ENCODE assay signal across 8 cellular contexts in the genomic region with DNA sequence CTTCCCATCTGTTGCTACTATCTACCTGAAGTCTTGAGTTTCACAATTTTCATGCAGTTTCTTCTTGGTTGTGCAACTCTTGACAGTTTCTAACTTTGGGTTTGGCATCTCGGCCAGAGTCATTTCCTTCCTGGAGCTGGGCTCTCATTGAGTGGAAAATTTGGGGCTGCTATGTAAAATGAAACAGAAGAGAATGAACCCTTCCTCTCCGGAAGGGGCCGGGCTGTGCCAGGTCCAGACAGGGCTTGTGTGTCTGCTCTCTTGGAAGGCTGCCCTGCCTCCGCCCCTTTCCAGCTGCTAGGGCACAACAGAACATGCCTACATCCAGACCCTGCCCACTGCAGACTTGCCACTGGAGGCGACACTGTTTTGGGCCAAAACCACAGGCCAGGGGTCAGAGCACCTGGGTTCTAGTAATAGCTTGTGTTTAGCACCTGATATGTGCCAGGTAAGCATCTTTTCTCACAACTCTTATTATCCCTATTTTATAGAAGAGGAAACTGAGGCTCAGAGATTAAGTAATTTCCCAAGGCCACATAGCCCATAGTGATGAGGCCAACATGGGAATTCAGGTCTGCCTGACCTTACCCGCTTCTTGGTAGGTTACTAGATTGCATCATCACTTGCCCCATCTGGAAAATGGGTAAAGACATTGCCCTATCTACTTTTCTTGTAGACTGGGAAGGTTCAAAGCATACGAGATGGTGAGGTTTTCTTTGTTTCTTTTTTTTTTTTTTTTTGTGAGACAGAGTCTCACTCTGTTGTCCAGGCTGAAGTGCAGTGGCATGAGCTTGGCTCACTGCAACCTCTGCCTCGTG. TPM values are rescaled to one million over a fixed set of nuclear protein-coding genes. Genes with fewer than 3 reads are reported as not detected.
A peak's percentile ranks its signal among the peaks of the same experiment; 100 is the strongest.
DNase-seq lines count a peak whose midpoint lies in the region; ATAC-seq and TF ChIP-seq lines count a peak whose summit lies in the region.

No MANE protein-coding gene starts in this region.

- H3K27me3 ChIP-seq in breast epithelium, result no peaks in the 10 kb centered on the region
- H3K27me3 ChIP-seq in subcutaneous abdominal adipose tissue (ENCODE audit: control insufficient read depth in 5 of 5, insufficient read depth in 4 of 5, low read length in 5 of 5), result no peaks in the 10 kb centered on the region

- H3K4me1 ChIP-seq in breast epithelium (peaks cover 11 to 40% of the 10 kb centered on the region in 2 donors), subcutaneous abdominal adipose tissue (ENCODE audit: control insufficient read depth in 5 of 5, insufficient read depth in 5 of 5, low read length in 5 of 5) (peaks cover 14 to 78% (median 73%) of the 10 kb centered on the region in 5 donors)

- intact Hi-C loops in breast epithelium (cut with DNase I; ENCODE audit: low total_unique reads), result no loop called here

- H3K4me3 ChIP-seq in breast epithelium, result peak overlapping the region in 2 of 3 donors; percentile 5 to 18
- H3K4me3 ChIP-seq in subcutaneous abdominal adipose tissue (ENCODE audit: low read depth in 1 of 5, low read length in 5 of 5), result peak overlapping the region in 2 of 5 donors; percentile 5 to 19

- ATAC-seq in GM21447 (IDR thresholded peaks at IDR 0.05; ENCODE audit: unreplicated experiment) (peak; percentile 26), left lobe of liver (peak; percentile 76), HG02763 (IDR thresholded peaks at IDR 0.05; ENCODE audit: unreplicated experiment) (no peak), HG03565 (IDR thresholded peaks at IDR 0.05; ENCODE audit: unreplicated experiment) (no peak), HG03097 (IDR thresholded peaks at IDR 0.05; ENCODE audit: low FRiP score, unreplicated experiment) (no peak)

- no peaks in the 10 kb centered on the region for H3K9me3 ChIP-seq in breast epithelium
- H3K9me3 ChIP-seq in subcutaneous abdominal adipose tissue (ENCODE audit: control insufficient read depth in 5 of 5, low read length in 5 of 5), result no peaks in the 10 kb centered on the region

- peak overlapping the region in 2 of 5 donors; percentile 26 to 39 for H3K9ac ChIP-seq in subcutaneous abdominal adipose tissue (ENCODE audit: low read length in 5 of 5)

- H3K36me3 ChIP-seq in breast epithelium (no peaks in the 10 kb centered on the region), subcutaneous abdominal adipose tissue (ENCODE audit: control insufficient read depth in 5 of 5, insufficient read depth in 5 of 5, low read length in 5 of 5) (peaks cover 0 to 2% (median 0%) of the 10 kb centered on the region in 5 donors)

- H3K27ac ChIP-seq in RWPE1, result peak overlapping the region; percentile 98
- H3K27ac ChIP-seq in breast epithelium, result peak overlapping the region; percentile 89 to 95
- H3K27ac ChIP-seq in subcutaneous abdominal adipose tissue (ENCODE audit: low read depth, low read length), result peak overlapping the region; percentile 66

- POLR2A ChIA-PET in RWPE1 (lab: Yijun Ruan, JAX; ENCODE audit: low non-redundant PET), result no interaction called here

- CTCF ChIA-PET in RWPE1 (lab: Yijun Ruan, JAX), result interaction anchor here (0.6 to 1.0 kb wide), 2 partner anchors 16 to 21 kb away, joined by 3 read pairs; no protein-coding TSS in a partner anchor

- TF ChIP-seq CTCF in RWPE1 (conservative IDR thresholded peaks at IDR 0.05; ENCODE audit: low read depth) (no peak; the same call in 1 of the 2 replicates), breast epithelium (IDR thresholded peaks at IDR 0.05) (peak in 1 of 3 donors; percentile 12)

- DNase-seq in RWPE1 (ENCODE audit: low spot score), result peak; percentile 90
- DNase-seq in breast epithelium (ENCODE audit: low spot score in 2 of 2), result peak; percentile 83 to 94
- DNase-seq in left lobe of liver (ENCODE audit: low spot score), result peak; percentile 91

- TF ChIP-seq POLR2A in breast epithelium (IDR thresholded peaks at IDR 0.05), result no peak

RNA-seq across cellular contexts. Expression of a gene that starts 25.0 kb away (rescaled TPM):
- total RNA-seq in breast epithelium, result 1 to 10 TPM; 3.4 to 7.2 (median 5.1) TPM
- 4.5 TPM for total RNA-seq in left lobe of liver

RNA-seq across cellular contexts. Expression of a gene that starts 48.2 kb away (rescaled TPM):
- total RNA-seq in breast epithelium, result 10 to 100 TPM; 31.8 to 44.6 (median 40.0) TPM
- 14.0 TPM for total RNA-seq in left lobe of liver

RNA-seq across cellular contexts. Expression of a gene that starts 58.5 kb away (rescaled TPM):
- total RNA-seq in breast epithelium, result 10 to 100 TPM; 14.6 to 19.3 (median 18.7) TPM
- total RNA-seq in left lobe of liver, result 12.9 TPM

Comparison
In these comparisons a context has a peak if more than half of its experiments do, and no peak if none do; other contexts are left out.
1. ATAC-seq: peak in GM21447 (single experiment) and left lobe of liver (single experiment); none in HG02763 (single experiment), HG03565 (single experiment) and HG03097 (single experiment).
2. Peak in every context shown above with its lines, with median percentiles within 50 percentile points of each other: DNase-seq and H3K27ac ChIP-seq.